In genomic region chr9:26326473-26327044, GRCh38 we compare ENCODE assay signal across 8 cellular contexts.
DNase-seq lines count a peak whose midpoint lies in the region; ATAC-seq and TF ChIP-seq lines count a peak whose summit lies in the region.

No MANE protein-coding gene starts in this region.

- peaks cover 3 to 29% (median 3%) of the 10 kb centered on the region in 3 donors for H3K4me1 ChIP-seq in gastroesophageal sphincter

- H3K27me3 ChIP-seq in gastroesophageal sphincter, result no peaks in the 10 kb centered on the region

- no peak overlapping the region for H3K4me3 Mint-ChIP-seq in naive thymus-derived CD8-positive, alpha-beta T cell

- no peaks in the 10 kb centered on the region for H3K36me3 Mint-ChIP-seq in naive thymus-derived CD8-positive, alpha-beta T cell

- TF ChIP-seq POLR2A in gastroesophageal sphincter (IDR thresholded peaks at IDR 0.05), result no peak

- H3K4me3 ChIP-seq in gastroesophageal sphincter, result no peak overlapping the region
- H3K4me3 ChIP-seq in retinal pigment epithelial cell (ENCODE audit: low read length), result no peak overlapping the region

- H3K9me3 Mint-ChIP-seq in naive thymus-derived CD8-positive, alpha-beta T cell, result peaks cover 0 to 14% (median 2%) of the 10 kb centered on the region in 9 donors

- WGBS in gastroesophageal sphincter (ENCODE audit: low coverage in 1 of 2), 2 donors, result 6 to 8% methylated on average over 6 of the region's 6 CpGs

- ATAC-seq in GM21529 (IDR thresholded peaks at IDR 0.05; ENCODE audit: unreplicated experiment) (peak; percentile 81), gastroesophageal sphincter (no peak)
- ATAC-seq in naive thymus-derived CD8-positive, alpha-beta T cell, result no peak

- no peak for TF ChIP-seq EP300 in gastroesophageal sphincter (IDR thresholded peaks at IDR 0.05)

- POLR2A ChIA-PET in naive thymus-derived CD8-positive, alpha-beta T cell (lab: Charles Lee), result no interaction called here

- H3K27me3 Mint-ChIP-seq in naive thymus-derived CD8-positive, alpha-beta T cell, result no peaks in the 10 kb centered on the region

- no peaks in the 10 kb centered on the region for H3K4me1 Mint-ChIP-seq in naive thymus-derived CD8-positive, alpha-beta T cell

- H3K27ac ChIP-seq in gastroesophageal sphincter, result no peak overlapping the region

- no peaks in the 10 kb centered on the region for H3K36me3 ChIP-seq in gastroesophageal sphincter

- DNase-seq in GDM1 (lab: John Stamatoyannopoulos, UW) (peak; percentile 17), LHCN-M2 (ENCODE audit: low read depth) (peak; percentile 70), SW480 (ENCODE audit: low spot score) (peak; percentile 39), retinal pigment epithelial cell (ENCODE audit: low read depth) (peak; percentile 37)
- no peak for DNase-seq in effector CD8-positive, alpha-beta T cell (lab: John Stamatoyannopoulos, UW)
- no peak for DNase-seq in naive thymus-derived CD8-positive, alpha-beta T cell

- no peaks in the 10 kb centered on the region for H3K9me3 ChIP-seq in gastroesophageal sphincter

- TF ChIP-seq CTCF in gastroesophageal sphincter (IDR thresholded peaks at IDR 0.05), result peak; percentile 68 to 86 (median 72)
- peak; percentile 86 for TF ChIP-seq CTCF in retinal pigment epithelial cell (conservative IDR thresholded peaks at IDR 0.05; ENCODE audit: low read depth, low read length)

- no peak overlapping the region for H3K27ac Mint-ChIP-seq in naive thymus-derived CD8-positive, alpha-beta T cell

Comparison
In these comparisons a context has a peak if more than half of its experiments do, and no peak if none do; other contexts are left out.
1. DNase-seq: peak in GDM1 (single experiment), LHCN-M2 (single experiment), SW480 (single experiment) and retinal pigment epithelial cell (single experiment); none in effector CD8-positive, alpha-beta T cell (single experiment) and naive thymus-derived CD8-positive, alpha-beta T cell (0 of 10).